ENCODE assay signal across 8 cellular contexts in the genomic region with DNA sequence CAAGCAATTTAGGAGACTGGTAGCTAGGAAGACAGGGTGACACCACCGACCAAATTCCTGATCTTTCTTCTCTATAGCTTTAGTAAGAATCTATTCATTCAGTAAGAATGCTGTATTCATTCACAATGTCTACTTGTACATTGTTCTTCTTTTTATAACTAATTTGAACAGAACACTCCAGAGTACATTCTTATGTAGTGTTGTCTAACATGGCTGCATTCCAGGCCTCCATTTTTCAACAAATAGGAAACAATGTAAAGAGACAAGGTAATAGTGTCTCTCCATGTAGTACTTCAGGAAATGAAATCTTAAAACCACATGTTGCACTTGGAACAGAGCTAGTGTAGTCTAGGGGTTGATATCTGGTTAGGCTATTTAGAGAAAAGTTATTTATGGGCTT.
A peak's percentile ranks its signal among the peaks of the same experiment; 100 is the strongest.
DNase-seq lines count a peak whose midpoint lies in the region; ATAC-seq and FAIRE-seq lines count a peak whose summit lies in the region.

No MANE protein-coding gene starts in this region.

- H3K27ac Mint-ChIP-seq in stimulated activated naive CD8-positive, alpha-beta T cell treated with anti-CD3 and anti-CD28 coated beads, Interleukin-15, Interleukin-2, amounts not matched to agents 100 ng/mL and 50 ng/mL, for 24 hours = no peak overlapping the region
- H3K27ac Mint-ChIP-seq in dendritic cell treated with granulocyte-macrophage colony-stimulating factor and Interleukin-4, amounts not matched to agents 40 ng/mL and 50 ng/mL, for 4 days = peak overlapping the region; percentile 84

- intact Hi-C loops in dendritic cell treated with granulocyte-macrophage colony-stimulating factor and Interleukin-4, amounts not matched to agents 40 ng/mL and 50 ng/mL, for 4 days (cut with micrococcal nuclease) = loop anchor here (2.0 to 10.0 kb wide), 2 partner anchors 43 to 55 kb away; no protein-coding TSS in a partner anchor

- H3K27ac ChIP-seq in mucosa of rectum (ENCODE audit: low read depth in 2 of 2, low read length in 2 of 2) = peak overlapping the region; percentile 99 to 100

- H3K27me3 ChIP-seq in mucosa of rectum (ENCODE audit: control insufficient read depth in 2 of 2, insufficient read depth in 2 of 2, low read length in 2 of 2) = no peaks in the 10 kb centered on the region

- peak overlapping the region; percentile 90 for H3K4me3 Mint-ChIP-seq in stimulated activated naive CD8-positive, alpha-beta T cell treated with anti-CD3 and anti-CD28 coated beads, Interleukin-15, Interleukin-2, amounts not matched to agents 100 ng/mL and 50 ng/mL, for 24 hours
- peak overlapping the region; percentile 95 for H3K4me3 Mint-ChIP-seq in dendritic cell treated with granulocyte-macrophage colony-stimulating factor and Interleukin-4, amounts not matched to agents 40 ng/mL and 50 ng/mL, for 4 days

- no peaks in the 10 kb centered on the region for H3K9me3 Mint-ChIP-seq in stimulated activated naive CD8-positive, alpha-beta T cell treated with anti-CD3 and anti-CD28 coated beads, Interleukin-15, Interleukin-2, amounts not matched to agents 100 ng/mL and 50 ng/mL, for 24 hours
- H3K9me3 Mint-ChIP-seq in dendritic cell treated with granulocyte-macrophage colony-stimulating factor and Interleukin-4, amounts not matched to agents 40 ng/mL and 50 ng/mL, for 4 days = no peaks in the 10 kb centered on the region

- peaks cover 0 to 27% of the 10 kb centered on the region in 2 donors for H3K4me1 ChIP-seq in mucosa of rectum (ENCODE audit: control insufficient read depth in 2 of 2, insufficient read depth in 2 of 2, low read length in 2 of 2)

- no peak for FAIRE-seq in urothelium cell line (lab: Jason Lieb, UNC)

- no peak for DNase-seq in stimulated activated naive CD8-positive, alpha-beta T cell treated with anti-CD3 and anti-CD28 coated beads, Interleukin-15, Interleukin-2, amounts not matched to agents 100 U/mL and 50 U/mL, for 24 hours
- DNase-seq in SKM-1 treated with dmso at 0.1 percent for 144 hours (lab: John Stamatoyannopoulos, UW; ENCODE audit: unreplicated experiment) (no peak), urothelium cell line (ENCODE audit: low spot score) (no peak)

- H3K9me3 ChIP-seq in mucosa of rectum (ENCODE audit: control insufficient read depth in 2 of 2, low read length in 2 of 2) = no peaks in the 10 kb centered on the region

- H3K9ac ChIP-seq in mucosa of rectum (ENCODE audit: low read depth in 1 of 2, low read length in 2 of 2) = peak overlapping the region; percentile 99 to 100

- no peak for ATAC-seq in stimulated activated naive CD8-positive, alpha-beta T cell treated with anti-CD3 and anti-CD28 coated beads, Interleukin-15, Interleukin-2, amounts not matched to agents 100 U/mL and 50 U/mL, for 24 hours
- ATAC-seq in GM18517 (IDR thresholded peaks at IDR 0.05; ENCODE audit: unreplicated experiment) (no peak), GM21576 (IDR thresholded peaks at IDR 0.05; ENCODE audit: unreplicated experiment) (no peak)

- H3K4me1 Mint-ChIP-seq in stimulated activated naive CD8-positive, alpha-beta T cell treated with anti-CD3 and anti-CD28 coated beads, Interleukin-15, Interleukin-2, amounts not matched to agents 100 ng/mL and 50 ng/mL, for 24 hours (ENCODE audit: low read depth) = peaks cover 25% of the 10 kb centered on the region
- H3K4me1 Mint-ChIP-seq in dendritic cell treated with granulocyte-macrophage colony-stimulating factor and Interleukin-4, amounts not matched to agents 40 ng/mL and 50 ng/mL, for 4 days (ENCODE audit: low read depth) = peaks cover 70% of the 10 kb centered on the region

- H3K4me3 ChIP-seq in mucosa of rectum (ENCODE audit: low read length in 2 of 2) = peak overlapping the region; percentile 93 to 94

- H3K36me3 ChIP-seq in mucosa of rectum (ENCODE audit: control insufficient read depth in 2 of 2, insufficient read depth in 2 of 2, low read length in 2 of 2) = no peaks in the 10 kb centered on the region

- no peaks in the 10 kb centered on the region for H3K27me3 Mint-ChIP-seq in stimulated activated naive CD8-positive, alpha-beta T cell treated with anti-CD3 and anti-CD28 coated beads, Interleukin-15, Interleukin-2, amounts not matched to agents 100 ng/mL and 50 ng/mL, for 24 hours
- H3K27me3 Mint-ChIP-seq in dendritic cell treated with granulocyte-macrophage colony-stimulating factor and Interleukin-4, amounts not matched to agents 40 ng/mL and 50 ng/mL, for 4 days = no peaks in the 10 kb centered on the region

- H3K36me3 Mint-ChIP-seq in stimulated activated naive CD8-positive, alpha-beta T cell treated with anti-CD3 and anti-CD28 coated beads, Interleukin-15, Interleukin-2, amounts not matched to agents 100 ng/mL and 50 ng/mL, for 24 hours (ENCODE audit: low read depth) = no peaks in the 10 kb centered on the region
- H3K36me3 Mint-ChIP-seq in dendritic cell treated with granulocyte-macrophage colony-stimulating factor and Interleukin-4, amounts not matched to agents 40 ng/mL and 50 ng/mL, for 4 days (ENCODE audit: low read depth) = peaks cover 69% of the 10 kb centered on the region
